8 cellular contexts compared by ENCODE assay signal in the genomic region with DNA sequence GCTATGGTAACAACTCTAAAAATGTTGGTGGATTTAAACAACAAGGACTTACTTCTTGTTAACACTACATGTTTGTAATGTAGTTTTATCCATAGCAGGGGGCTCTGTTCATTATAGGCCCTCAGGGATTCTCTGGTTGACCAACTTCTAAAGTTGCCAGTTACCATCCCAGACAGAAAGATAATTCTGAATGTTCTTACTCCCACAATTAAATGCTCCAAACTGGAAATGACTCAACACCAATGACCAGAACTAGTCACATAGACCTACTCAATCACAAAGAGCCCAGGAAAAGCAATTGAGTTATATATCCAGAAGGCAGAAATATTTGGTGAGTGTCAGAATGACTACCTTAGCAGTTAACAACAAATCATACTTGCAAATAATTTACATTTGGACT.
DNase-seq lines count a peak whose midpoint lies in the region; ATAC-seq and TF ChIP-seq lines count a peak whose summit lies in the region.
"Had no signal": no experiment of that assay in that cellular context is flagged by ENCODE, and none has a peak within 500 bp of the region (broad histone marks: within the 10 kb centered on the region; RNA-seq: fewer than 3 reads in every experiment).

No MANE protein-coding gene starts in this region.

- no peak overlapping the region for H2AFZ ChIP-seq in mammary epithelial cell (ENCODE audit: low read depth, low read length)

- no peaks in the 10 kb centered on the region for H3K9me3 ChIP-seq in mammary epithelial cell (replicated peaks; ENCODE audit: insufficient read depth, low read length)

- no peaks in the 10 kb centered on the region for H3K36me3 ChIP-seq in mammary epithelial cell (ENCODE audit: insufficient read depth, low read length)

- H3K27me3 ChIP-seq in mammary epithelial cell (ENCODE audit: insufficient read depth, low read length) = no peaks in the 10 kb centered on the region

- H3K4me3 ChIP-seq in mammary epithelial cell (replicated peaks in 1 of 3; ENCODE audit: insufficient read depth in 1 of 3, low read depth in 2 of 3, low read length in 3 of 3) = no peak overlapping the region
- H3K4me3 ChIP-seq: A549 had no signal

- DNase-seq in HT1080 (ENCODE audit: low read depth) = peak; percentile 71
- peak; percentile 28 for DNase-seq in mammary epithelial cell
- peak; percentile 23 for DNase-seq in foreskin melanocyte
- no peak for DNase-seq in dedifferentiated amniotic fluid mesenchymal stem cell (ENCODE audit: extremely low spot score)
- DNase-seq in activated CD4-positive, alpha-beta T cell treated with anti-CD3 and anti-CD28 coated beads, Interleukin-2, amount 50 U/mL, for 4 hours = no peak
- DNase-seq: CD8-positive, alpha-beta T cell had no signal

- intact Hi-C loops in mammary epithelial cell (cut with micrococcal nuclease) = loop anchor here (2.0 kb wide), 1 partner anchor 38 kb away; no protein-coding TSS in a partner anchor

- ATAC-seq in HG02885 (IDR thresholded peaks at IDR 0.05; ENCODE audit: poor library complexity, unreplicated experiment) = no peak
- ATAC-seq: A549; CD8-positive, alpha-beta T cell had no signal

- dilution Hi-C loops in mammary epithelial cell (cut with HindIII; ENCODE audit: low sequenced_read_pairs) = no loop called here

- no TSS peak for BruUV-seq in mammary epithelial cell (replicated peaks; lab: Mats Ljungman, UMichigan)

- no peaks in the 10 kb centered on the region for H3K79me2 ChIP-seq in mammary epithelial cell (ENCODE audit: insufficient read depth, low read length)

- H4K20me1 ChIP-seq in mammary epithelial cell (ENCODE audit: insufficient read depth, low read length) = no peaks in the 10 kb centered on the region

- peaks cover 37% of the 10 kb centered on the region for H3K4me1 ChIP-seq in mammary epithelial cell (ENCODE audit: insufficient read depth, low read length)

- H3K4me2 ChIP-seq in mammary epithelial cell (ENCODE audit: insufficient read depth, low read depth, low read length) = no peak overlapping the region
- H3K4me2 ChIP-seq: A549 had no signal

- in situ Hi-C loops in mammary epithelial cell (cut with MboI; ENCODE audit: low sequenced_read_pairs in 2 of 2) = no loop called here

- CTCF ChIA-PET in mammary epithelial cell (lab: Charles Lee; ENCODE audit: low non-redundant PET) = no interaction called here

- TF ChIP-seq CTCF in mammary epithelial cell (conservative IDR thresholded peaks at IDR 0.05 in 1 of 2, IDR thresholded peaks at IDR 0.05 in 1 of 2; ENCODE audit: extremely low read depth in 1 of 2, insufficient read depth in 1 of 2, low read depth in 1 of 2, low read length in 2 of 2) = no peak

- no peak overlapping the region for H3K27ac ChIP-seq in mammary epithelial cell (ENCODE audit: insufficient read depth, low read depth, low read length)
- H3K27ac ChIP-seq: A549 had no signal

- H3K9ac ChIP-seq in mammary epithelial cell (ENCODE audit: insufficient read depth, low read length) = no peak overlapping the region

Comparison
In these comparisons a context has a peak if more than half of its experiments do, and no peak if none do; other contexts are left out.
1. DNase-seq: peak in HT1080 (single experiment), mammary epithelial cell (single experiment) and foreskin melanocyte (single experiment); none in dedifferentiated amniotic fluid mesenchymal stem cell (single experiment) and activated CD4-positive, alpha-beta T cell treated with anti-CD3 and anti-CD28 coated beads, Interleukin-2, amount 50 U/mL, for 4 hours (0 of 2).